In genomic region chr1:40096977-40097782, GRCh38 we compare ENCODE assay signal across 8 cellular contexts. TPM values are rescaled to one million over a fixed set of nuclear protein-coding genes. Genes with fewer than 3 reads are reported as not detected.
DNase-seq lines count a peak whose midpoint lies in the region; ATAC-seq and TF ChIP-seq lines count a peak whose summit lies in the region.

PPT1 (minus strand) TSS chr1:40097252; CDS start chr1:40097238, 14 bp downstream.

- H2BK20ac ChIP-seq in IMR-90 (ENCODE audit: low read depth, low read length): no peak within 1 kb of the TSS

- peaks cover under 1% of the 10 kb centered on the region for H3K9me3 Mint-ChIP-seq in CD8-positive, alpha-beta T cell
- peaks cover 0 to 5% (median under 1%) of the 10 kb centered on the region in 9 donors for H3K9me3 Mint-ChIP-seq in naive thymus-derived CD8-positive, alpha-beta T cell
- peaks cover 0 to under 1% of the 10 kb centered on the region in 2 donors for H3K9me3 Mint-ChIP-seq in stimulated activated naive B cell treated with anti-CD40 and anti-IgM and Interleukin-4, amounts not matched to agents 10 μg/mL and 1 μg/mL and 100 μg/mL, for 72 hours

- no peak for TF ChIP-seq RAD21 in IMR-90 (IDR thresholded peaks at IDR 0.05; ENCODE audit: low read length)

- H3K18ac ChIP-seq in IMR-90 (ENCODE audit: low read depth, low read length): peak within 1 kb of the TSS; percentile 64; the same call in 1 of the 2 replicates

- H3K4me3 Mint-ChIP-seq in CD8-positive, alpha-beta T cell: peak within 1 kb of the TSS; percentile 91
- peak within 1 kb of the TSS; percentile 93 to 99 (median 96) for H3K4me3 Mint-ChIP-seq in naive thymus-derived CD8-positive, alpha-beta T cell
- peak within 1 kb of the TSS; percentile 90 to 93 for H3K4me3 Mint-ChIP-seq in stimulated activated naive B cell treated with anti-CD40 and anti-IgM and Interleukin-4, amounts not matched to agents 10 μg/mL and 1 μg/mL and 100 μg/mL, for 72 hours

- H3K56ac ChIP-seq in IMR-90 (ENCODE audit: extremely low read depth, insufficient read depth, low read length): 0 out of 2 replicates have a peak within 1 kb of the TSS, but pooled peaks have one; percentile 37

- H4K20me1 ChIP-seq in IMR-90 (ENCODE audit: insufficient read depth, low read length): 0 out of 2 replicates have a peak, but pooled peaks cover 2% of the 10 kb centered on the region

- TF ChIP-seq POLR2A in IMR-90 (IDR thresholded peaks at IDR 0.05; ENCODE audit: low read depth, low read length): peak; percentile 43; the same call in 1 of the 2 replicates

- ATAC-seq in CD8-positive, alpha-beta T cell: peak; percentile 83
- ATAC-seq in GM19467 (IDR thresholded peaks at IDR 0.05; ENCODE audit: unreplicated experiment): peak; percentile 81
- peak; percentile 95 for ATAC-seq in IMR-90 (ENCODE audit: low read depth)
- ATAC-seq in naive thymus-derived CD8-positive, alpha-beta T cell: peak; percentile 92 to 94
- peak; percentile 91 to 94 for ATAC-seq in stimulated activated naive B cell treated with anti-CD40 and anti-IgM and Interleukin-4, amounts not matched to agents 10 μg/mL and 1 μg/mL and 100 μg/mL, for 72 hours (replicated peaks)

- CTCF ChIA-PET in CD8-positive, alpha-beta T cell (lab: Charles Lee): interaction anchor here (1.9 kb wide), 1 partner anchor 12 kb away, joined by 9 read pairs; no protein-coding TSS in a partner anchor
- CTCF ChIA-PET in IMR-90 (lab: Yijun Ruan, JAX): no interaction called here

- peak within 1 kb of the TSS; percentile 52 to 97 for H4K8ac ChIP-seq in IMR-90 (ENCODE audit: low read depth in 2 of 2, low read length in 2 of 2)

- TF ChIP-seq CTCF in CD8-positive, alpha-beta T cell (IDR thresholded peaks at IDR 0.05): peak; percentile 52
- TF ChIP-seq CTCF in IMR-90 (conservative IDR thresholded peaks at IDR 0.05; ENCODE audit: low read depth, low read length) (peak; percentile 21; the same call in 1 of the 2 replicates), fibroblast of mammary gland (conservative IDR thresholded peaks at IDR 0.05; ENCODE audit: control insufficient read depth, insufficient read depth, low read depth, low read length) (peak; percentile 3)

- POLR2A ChIA-PET in CD8-positive, alpha-beta T cell (lab: Charles Lee): interaction anchor here (0.6 to 1.8 kb wide), 2 partner anchors 22 to 36 kb away, joined by 4 read pairs; no protein-coding TSS in a partner anchor
- POLR2A ChIA-PET in IMR-90 (lab: Charles Lee; ENCODE audit: unreplicated experiment): no interaction called here
- POLR2A ChIA-PET in naive thymus-derived CD8-positive, alpha-beta T cell (lab: Charles Lee): interaction anchor here (0.5 to 1.8 kb wide), 5 partner anchors 18 to 160 kb away, joined by 3 to 5 read pairs (median 4); partner anchors contain the start of gene ZMPSTE24

- peak within 1 kb of the TSS; percentile 70; the same call in 1 of the 3 replicates for H2BK15ac ChIP-seq in IMR-90 (ENCODE audit: low read depth, low read length)

- in situ Hi-C loops in IMR-90 (cut with MboI; ENCODE audit: low sequenced_read_pairs): no loop called here

- peaks cover 24 to 30% of the 10 kb centered on the region in 2 experiments for H3K79me1 ChIP-seq in IMR-90 (ENCODE audit: low read depth in 1 of 2, low read length in 2 of 2)

- no peaks in the 10 kb centered on the region for H3K36me3 ChIP-seq in CD8-positive, alpha-beta T cell (ENCODE audit: insufficient read depth, low read length)
- H3K36me3 ChIP-seq in IMR-90 (ENCODE audit: control insufficient read depth, insufficient read depth, low read length): no peaks in the 10 kb centered on the region

- no TSS peak for BruUV-seq in IMR-90 (replicated peaks; lab: Mats Ljungman, UMichigan)

- peak within 1 kb of the TSS; percentile 94 for H3K27ac Mint-ChIP-seq in CD8-positive, alpha-beta T cell
- H3K27ac Mint-ChIP-seq in naive thymus-derived CD8-positive, alpha-beta T cell: peak within 1 kb of the TSS; percentile 91 to 98 (median 96)
- H3K27ac Mint-ChIP-seq in stimulated activated naive B cell treated with anti-CD40 and anti-IgM and Interleukin-4, amounts not matched to agents 10 μg/mL and 1 μg/mL and 100 μg/mL, for 72 hours: peak within 1 kb of the TSS; percentile 96

- peak within 1 kb of the TSS; percentile 95 for H3K14ac ChIP-seq in IMR-90 (replicated peaks; ENCODE audit: low read depth, low read length)

- H2AK9ac ChIP-seq in IMR-90 (replicated peaks; ENCODE audit: low read depth, low read length, poor library complexity): peak within 1 kb of the TSS; percentile 92

- peak within 1 kb of the TSS; percentile 84 for H2BK120ac ChIP-seq in IMR-90 (ENCODE audit: low read depth, low read length)

- H3K23ac ChIP-seq in IMR-90 (ENCODE audit: low read depth, low read length): peak within 1 kb of the TSS; percentile 80

- H3K4ac ChIP-seq in IMR-90 (ENCODE audit: low read depth, low read length): peak within 1 kb of the TSS; percentile 89

- H3K9me3 ChIP-seq in CD8-positive, alpha-beta T cell (ENCODE audit: low read length): no peaks in the 10 kb centered on the region
- H3K9me3 ChIP-seq in IMR-90 (ENCODE audit: control insufficient read depth, insufficient read depth, low read length): no peaks in the 10 kb centered on the region

- H4K91ac ChIP-seq in IMR-90 (ENCODE audit: insufficient read depth, low read depth, low read length): peak within 1 kb of the TSS; percentile 57

- H3K27me3 ChIP-seq in CD8-positive, alpha-beta T cell (ENCODE audit: insufficient read depth, low read length): no peaks in the 10 kb centered on the region
- no peaks in the 10 kb centered on the region for H3K27me3 ChIP-seq in IMR-90 (ENCODE audit: control insufficient read depth, insufficient read depth, low read length)

- peak within 1 kb of the TSS; percentile 85 for H3K9ac ChIP-seq in IMR-90 (ENCODE audit: low read depth, low read length)

- peak within 1 kb of the TSS; percentile 91 for H4K5ac ChIP-seq in IMR-90 (ENCODE audit: low read depth, low read length)

- dilution Hi-C loops in IMR-90 (cut with HindIII; ENCODE audit: low sequenced_read_pairs, unreplicated experiment): no loop called here

- H3K9me1 ChIP-seq in IMR-90 (ENCODE audit: insufficient read depth, low read length): peaks cover 10% of the 10 kb centered on the region

- no peaks in the 10 kb centered on the region for H3K27me3 Mint-ChIP-seq in CD8-positive, alpha-beta T cell (ENCODE audit: low read depth)
- H3K27me3 Mint-ChIP-seq in naive thymus-derived CD8-positive, alpha-beta T cell: no peaks in the 10 kb centered on the region
- H3K27me3 Mint-ChIP-seq in stimulated activated naive B cell treated with anti-CD40 and anti-IgM and Interleukin-4, amounts not matched to agents 10 μg/mL and 1 μg/mL and 100 μg/mL, for 72 hours: peaks cover 6 to 9% of the 10 kb centered on the region in 2 donors

- H3K4me1 ChIP-seq in CD8-positive, alpha-beta T cell (ENCODE audit: insufficient read depth, low read length): peaks cover 23% of the 10 kb centered on the region
- peaks cover 2% of the 10 kb centered on the region; the same call in 1 of the 2 replicates for H3K4me1 ChIP-seq in IMR-90 (ENCODE audit: control insufficient read depth, insufficient read depth, low read length)

- peak within 1 kb of the TSS; percentile 98 for H2AFZ ChIP-seq in IMR-90 (replicated peaks; ENCODE audit: low read length, poor library complexity)

- H3K4me1 Mint-ChIP-seq in CD8-positive, alpha-beta T cell (ENCODE audit: low read depth): peaks cover 32% of the 10 kb centered on the region
- peaks cover 23 to 40% (median 36%) of the 10 kb centered on the region in 4 donors for H3K4me1 Mint-ChIP-seq in naive thymus-derived CD8-positive, alpha-beta T cell
- peaks cover 24 to 30% of the 10 kb centered on the region in 2 donors for H3K4me1 Mint-ChIP-seq in stimulated activated naive B cell treated with anti-CD40 and anti-IgM and Interleukin-4, amounts not matched to agents 10 μg/mL and 1 μg/mL and 100 μg/mL, for 72 hours

- no peak within 1 kb of the TSS for H2AK5ac ChIP-seq in IMR-90 (ENCODE audit: low read depth, low read length)

- 1% methylated on average over 40 of the region's 51 CpGs; no CpG with 5 or more reads in 1 of the 2 experiments for whole genome bisulfite sequencing in IMR-90 (ENCODE audit: extremely low coverage in 2 of 2, insufficient read length in 1 of 2), 2 experiments

- intact Hi-C loops in CD8-positive, alpha-beta T cell (cut with DNase I, micrococcal nuclease): loop anchor here (2.0 to 5.0 kb wide), 3 partner anchors 40 to 435 kb away; partner anchors contain the start of gene ZNF684 (in 1 of the 2)
- intact Hi-C loops in IMR-90 (cut with micrococcal nuclease): loop anchor here (5.0 kb wide), 1 partner anchor 45 kb away; no protein-coding TSS in a partner anchor

- peak within 1 kb of the TSS; percentile 99 for H3K4me2 ChIP-seq in IMR-90 (ENCODE audit: low read depth, low read length)

- H3K4me3 ChIP-seq in CD8-positive, alpha-beta T cell (ENCODE audit: low read depth, low read length): peak within 1 kb of the TSS; percentile 55
- H3K4me3 ChIP-seq in IMR-90 (ENCODE audit: insufficient read depth, low read depth, low read length): peak within 1 kb of the TSS; percentile 83
- H3K4me3 ChIP-seq in fibroblast of mammary gland (ENCODE audit: control insufficient read depth, low read depth, low read length): peak within 1 kb of the TSS; percentile 93

- peak; percentile 58 to 84 (median 75) for DNase-seq in CD8-positive, alpha-beta T cell
- DNase-seq in IMR-90: peak; percentile 55
- DNase-seq in RKO (ENCODE audit: low spot score): peak; percentile 78
- DNase-seq in activated T-helper 1 cell treated with anti-CD3 and anti-CD28 coated beads, Interleukin-2, amount 50 U/mL, for 16 hours (ENCODE audit: low read depth in 1 of 2, low spot score in 1 of 2): peak; percentile 51 to 57
- DNase-seq in fibroblast of mammary gland (ENCODE audit: low read depth): peak; percentile 64
- peak; percentile 61 to 84 (median 74) for DNase-seq in naive thymus-derived CD8-positive, alpha-beta T cell
- DNase-seq in stimulated activated naive B cell treated with anti-CD40 and anti-IgM and Interleukin-4, amounts not matched to agents 10 μg/mL and 1 μg/mL and 100 μg/mL, for 72 hours: peak; percentile 67

- no peak within 1 kb of the TSS for H2BK5ac ChIP-seq in IMR-90 (ENCODE audit: low read depth, low read length, poor library complexity, severe bottlenecking)

- H3K27ac ChIP-seq in CD8-positive, alpha-beta T cell (ENCODE audit: low read depth, low read length): peak within 1 kb of the TSS; percentile 51
- H3K27ac ChIP-seq in IMR-90 (ENCODE audit: insufficient read depth, low read length): peak within 1 kb of the TSS; percentile 69

- H3K36me3 Mint-ChIP-seq in CD8-positive, alpha-beta T cell: peaks cover 29% of the 10 kb centered on the region
- peaks cover 6 to 32% (median 6%) of the 10 kb centered on the region in 3 donors for H3K36me3 Mint-ChIP-seq in naive thymus-derived CD8-positive, alpha-beta T cell
- H3K36me3 Mint-ChIP-seq in stimulated activated naive B cell treated with anti-CD40 and anti-IgM and Interleukin-4, amounts not matched to agents 10 μg/mL and 1 μg/mL and 100 μg/mL, for 72 hours: peaks cover 14 to 21% of the 10 kb centered on the region in 2 donors

RNA-seq across cellular contexts. Expression of gene PPT1, which starts in this region (rescaled TPM):
- 10 to 100 TPM; 32.2 to 34.2 TPM for total RNA-seq in CD8-positive, alpha-beta T cell
- total RNA-seq in IMR-90 (2012; rRNA removed): 41.4 and 55.4 TPM in 2 replicates
- polyA plus RNA-seq in IMR-90 (2012; rRNA removed): 19.9 and 22.7 TPM in 2 replicates
- polyA plus RNA-seq in IMR-90 (2012; cell fraction: cytosol; rRNA removed): 9.5 and 13.9 TPM in 2 replicates
- 4.2 and 13.5 TPM in 2 replicates for polyA plus RNA-seq in IMR-90 (2012; cell fraction: nucleus; rRNA removed; ENCODE audit: low replicate concordance)
- 10 to 100 TPM; 70.9 to 72.9 TPM for total RNA-seq in naive thymus-derived CD8-positive, alpha-beta T cell
- 100 to 1,000 TPM; 236 to 267 (median 237) TPM for polyA plus RNA-seq in naive thymus-derived CD8-positive, alpha-beta T cell

Comparison
In these comparisons a context has a peak if more than half of its experiments do, and no peak if none do; other contexts are left out.
1. Peak in every context shown above with its lines: DNase-seq, ATAC-seq, H3K4me3 ChIP-seq and H3K27ac ChIP-seq.
2. RNA of gene PPT1 (polyA plus RNA-seq): 236 to 267 TPM in naive thymus-derived CD8-positive, alpha-beta T cell; 4.2 to 22.7 TPM in IMR-90; every median in the first group is over 4 times any median in the second.